Comparison of ENCODE assay signal across 27 cellular contexts in genomic region chr2:232885264-232885961, GRCh38. TPM values are rescaled to one million over a fixed set of nuclear protein-coding genes. Genes with fewer than 3 reads are reported as not detected.
DNase-seq lines count a peak whose midpoint lies in the region; ATAC-seq and TF ChIP-seq lines count a peak whose summit lies in the region.
"Had no signal": no experiment of that assay in that cellular context is flagged by ENCODE, and none has a peak within 500 bp of the region (broad histone marks: within the 10 kb centered on the region; RNA-seq: fewer than 3 reads in every experiment).

No MANE protein-coding gene starts in this region.

- peaks cover 56% of the 10 kb centered on the region for H3K27me3 ChIP-seq in left ventricle myocardium inferior (ENCODE audit: low read depth)
- H3K27me3 ChIP-seq: BLaER1, ovary, tibial nerve had no signal

- 75% methylated on average over 25 of the region's 25 CpGs for WGBS in urinary bladder

- intact Hi-C loops in left ventricle myocardium inferior (cut with micrococcal nuclease) (no loop called here), left cardiac atrium (cut with DNase I) (no loop called here)

- DNase-seq in left ventricle myocardium inferior: peak; percentile 5
- DNase-seq in left cardiac atrium: no peak
- DNase-seq in RPMI7951 (ENCODE audit: low read depth): peak; percentile 57
- DNase-seq in left lobe of liver (ENCODE audit: low spot score): peak; percentile 35
- no peak for DNase-seq in DMS153 treated with DMSO at 0.1 percent for 48 hours (lab: John Stamatoyannopoulos, UW; ENCODE audit: unreplicated experiment)
- DNase-seq: activated CD4-positive, alpha-beta T cell treated with anti-CD3 and anti-CD28 coated beads for 48 hours; activated naive CD4-positive, alpha-beta T cell treated with anti-CD3 and anti-CD28 coated beads for 36 hours; activated T-cell treated with anti-CD3 and anti-CD28 coated beads, Interleukin-2, amount 50 U/mL, for 4 hours; DMS79; effector CD4-positive, alpha-beta T cell; foreskin melanocyte; GF-D8; left colon; naive thymus-derived CD4-positive, alpha-beta T cell; NCI-H1417 treated with DMSO at 0.1 percent for 48 hours; NCI-H2081 treated with DMSO at 0.1 percent for 48 hours; NCI-H226; NCI-H69; RPMI8226; stimulated activated CD4-positive, alpha-beta T cell treated with anti-CD3 and anti-CD28 coated beads, Interleukin-2, amount 100 ng/mL, for 48 hours; WERI-Rb-1 had no signal

- H3K4me1 ChIP-seq in left ventricle myocardium inferior: no peaks in the 10 kb centered on the region
- H3K4me1 ChIP-seq in urinary bladder (ENCODE audit: insufficient read depth): no peaks in the 10 kb centered on the region
- H3K4me1 ChIP-seq: tibial nerve had no signal

- H3K27ac ChIP-seq in left ventricle myocardium inferior (replicated peaks): no peak overlapping the region
- peak overlapping the region; percentile 16 for H3K27ac ChIP-seq in urinary bladder (ENCODE audit: low read depth)
- H3K27ac ChIP-seq: BLaER1, KMS-11, ovary, tibial nerve, WERI-Rb-1 had no signal

- no peak overlapping the region for H3K4me3 ChIP-seq in left ventricle myocardium inferior
- no peak overlapping the region for H3K4me3 ChIP-seq in urinary bladder (ENCODE audit: low read depth, low read length)
- H3K4me3 ChIP-seq: BLaER1, ovary, tibial nerve had no signal

- H3K36me3 ChIP-seq in left ventricle myocardium inferior (no peaks in the 10 kb centered on the region), urinary bladder (ENCODE audit: insufficient read depth) (no peaks in the 10 kb centered on the region)
- H3K36me3 ChIP-seq: BLaER1, ovary, WERI-Rb-1 had no signal

- ATAC-seq in left cardiac atrium: no peak
- ATAC-seq in left lobe of liver: no peak
- ATAC-seq in GM21515 (IDR thresholded peaks at IDR 0.05; ENCODE audit: unreplicated experiment): no peak
- ATAC-seq: activated T-cell treated with anti-CD3 and anti-CD28 coated beads, Interleukin-2, amount 50 U/mL, for 4 hours; left colon; naive thymus-derived CD4-positive, alpha-beta T cell had no signal

- no peak for TF ChIP-seq CTCF in left ventricle myocardium inferior (IDR thresholded peaks at IDR 0.05; ENCODE audit: borderline replicate concordance)

- no peaks in the 10 kb centered on the region for H3K9me3 ChIP-seq in left ventricle myocardium inferior (replicated peaks)
- H3K9me3 ChIP-seq: BLaER1, ovary, tibial nerve had no signal

RNA-seq across cellular contexts. Expression of gene SNORC, which starts 15.3 kb away (rescaled TPM):
- total RNA-seq in left ventricle myocardium inferior: 1.0 TPM
- 1 to 10 TPM in 1 of 2 donors, under 1 TPM in 1; 0.77 to 1.2 TPM for total RNA-seq in left cardiac atrium
- total RNA-seq in RPMI7951 (2014; rRNA removed; shearing (Covaris generic)): 0.24 and 0.98 TPM in 2 replicates
- total RNA-seq in left lobe of liver: 15.5 TPM
- total RNA-seq in urinary bladder: 0.48 TPM
- polyA plus RNA-seq in urinary bladder: 0.98 TPM
- polyA plus RNA-seq: naive thymus-derived CD4-positive, alpha-beta T cell had no signal

Comparison
In these comparisons a context has a peak if more than half of its experiments do, and no peak if none do; other contexts are left out.
1. DNase-seq: peak in left ventricle myocardium inferior (single experiment), RPMI7951 (single experiment) and left lobe of liver (single experiment); none in left cardiac atrium (single experiment) and DMS153 treated with DMSO at 0.1 percent for 48 hours (single experiment).